Comparison of ENCODE assay signal across 1 cellular context in the genomic region with DNA sequence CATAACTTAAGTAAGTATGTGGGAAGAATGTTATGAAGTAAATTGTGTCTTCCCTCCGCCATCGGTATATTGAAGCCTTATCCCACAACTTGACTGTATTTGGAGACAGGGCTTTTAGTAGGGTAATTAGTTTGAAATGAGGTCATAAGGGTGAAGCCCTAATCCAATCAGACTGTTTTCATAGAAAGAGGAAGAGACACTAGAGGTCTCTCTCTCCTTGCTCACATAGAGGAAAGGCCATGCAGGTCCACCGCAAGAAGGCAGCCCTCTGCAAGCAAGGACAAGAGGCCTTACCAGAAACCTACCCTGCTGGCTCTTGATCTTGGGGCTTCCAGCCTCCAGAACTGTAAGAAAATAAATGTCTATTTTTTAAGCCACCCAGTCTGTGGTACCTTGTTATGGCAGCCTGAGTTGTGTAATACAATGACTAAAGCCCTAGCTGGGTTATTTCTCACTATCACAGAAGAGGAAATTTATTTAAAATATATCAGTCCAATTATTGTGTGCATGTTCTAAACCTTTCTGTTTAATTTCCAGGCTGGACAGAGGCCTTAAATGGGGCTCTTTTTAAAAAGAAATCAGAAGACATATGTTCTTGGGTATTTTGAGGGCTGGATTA.
TF ChIP-seq lines count a peak whose summit lies in the region.

No MANE protein-coding gene starts in this region.

TF ChIP-seq in SK-N-SH treated with all-trans-retinoic acid at 6 μM for 48 hours, 23 proteins besides CTCF, POLR2A, EP300 and RAD21 (continued from another document):
- TF ChIP-seq, protein P1, sequence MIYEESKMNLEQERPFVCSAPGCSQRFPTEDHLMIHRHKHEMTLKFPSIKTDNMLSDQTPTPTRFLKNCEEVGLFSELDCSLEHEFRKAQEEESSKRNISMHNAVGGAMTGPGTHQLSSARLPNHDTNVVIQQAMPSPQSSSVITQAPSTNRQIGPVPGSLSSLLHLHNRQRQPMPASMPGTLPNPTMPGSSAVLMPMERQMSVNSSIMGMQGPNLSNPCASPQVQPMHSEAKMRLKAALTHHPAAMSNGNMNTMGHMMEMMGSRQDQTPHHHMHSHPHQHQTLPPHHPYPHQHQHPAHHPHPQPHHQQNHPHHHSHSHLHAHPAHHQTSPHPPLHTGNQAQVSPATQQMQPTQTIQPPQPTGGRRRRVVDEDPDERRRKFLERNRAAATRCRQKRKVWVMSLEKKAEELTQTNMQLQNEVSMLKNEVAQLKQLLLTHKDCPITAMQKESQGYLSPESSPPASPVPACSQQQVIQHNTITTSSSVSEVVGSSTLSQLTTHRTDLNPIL (CRISPR knock-in tag; IDR thresholded peaks at IDR 0.05; ENCODE audit: low read depth) = no peak
- TF ChIP-seq ZFP30 (CRISPR knock-in tag; IDR thresholded peaks at IDR 0.05) (no peak), ESRRG (CRISPR knock-in tag; IDR thresholded peaks at IDR 0.05) (no peak)
